Comparison of ENCODE assay signal across 10 cellular contexts in the genomic region with DNA sequence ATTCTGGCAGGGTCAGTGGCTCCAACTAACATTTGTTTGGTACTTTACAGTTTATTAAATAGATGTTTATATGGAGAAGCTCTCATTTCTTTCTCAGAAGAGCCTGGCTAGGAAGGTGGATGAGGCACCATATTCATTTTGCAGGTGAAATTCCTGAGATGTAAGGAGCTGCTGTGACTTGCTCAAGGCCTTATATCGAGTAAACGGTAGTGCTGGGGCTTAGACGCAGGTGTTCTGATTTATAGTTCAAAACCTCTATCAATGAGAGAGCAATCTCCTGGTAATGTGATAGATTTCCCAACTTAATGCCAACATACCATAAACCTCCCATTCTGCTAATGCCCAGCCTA. TPM values are rescaled to one million over a fixed set of nuclear protein-coding genes. Genes with fewer than 3 reads are reported as not detected.
DNase-seq lines count a peak whose midpoint lies in the region; ATAC-seq and TF ChIP-seq lines count a peak whose summit lies in the region.
"Had no signal": no experiment of that assay in that cellular context is flagged by ENCODE, and none has a peak within 500 bp of the region (broad histone marks: within the 10 kb centered on the region; RNA-seq: fewer than 3 reads in every experiment).

No MANE protein-coding gene starts in this region.

- no peaks in the 10 kb centered on the region for H3K27me3 Mint-ChIP-seq in activated T-cell treated with anti-CD3 and anti-CD28 coated beads, Interleukin-2, amount 50 U/mL, for 72 hours (ENCODE audit: low read depth)
- no peaks in the 10 kb centered on the region for H3K27me3 Mint-ChIP-seq in activated T-helper 2 cell treated with anti-CD3 and anti-CD28 coated beads, Interferon-gamma antibody, Interleukin-2, Interleukin-4, amounts not matched to agents 10 μg/mL and 5 μg/mL and 100 μg/mL, durations not matched to agents 14 hours and 24 hours and 36 hours (ENCODE audit: low read depth)
- H3K27me3 Mint-ChIP-seq in memory B cell = no peaks in the 10 kb centered on the region
- H3K27me3 Mint-ChIP-seq in nephron progenitor cell (ENCODE audit: low read depth, poor library complexity) = peaks cover 4% of the 10 kb centered on the region

- H3K9me3 Mint-ChIP-seq in activated T-cell treated with anti-CD3 and anti-CD28 coated beads, Interleukin-2, amount 50 U/mL, for 72 hours = no peaks in the 10 kb centered on the region
- no peaks in the 10 kb centered on the region for H3K9me3 Mint-ChIP-seq in activated T-helper 2 cell treated with anti-CD3 and anti-CD28 coated beads, Interferon-gamma antibody, Interleukin-2, Interleukin-4, amounts not matched to agents 10 μg/mL and 5 μg/mL and 100 μg/mL, durations not matched to agents 14 hours and 24 hours and 36 hours
- H3K9me3 Mint-ChIP-seq in memory B cell = no peaks in the 10 kb centered on the region
- no peaks in the 10 kb centered on the region for H3K9me3 Mint-ChIP-seq in nephron progenitor cell

- DNase-seq in activated T-cell treated with anti-CD3 and anti-CD28 coated beads, Interleukin-2, amount 50 U/mL, for 72 hours = no peak
- no peak for DNase-seq in activated T-cell treated with anti-CD3 and anti-CD28 coated beads for 4 hours
- no peak for DNase-seq in activated T-helper 2 cell treated with anti-CD3 and anti-CD28 coated beads, Interferon-gamma antibody, Interleukin-2, Interleukin-4, amounts not matched to agents 10 μg/mL and 5 μg/mL and 100 μg/mL, durations not matched to agents 14 hours and 24 hours and 36 hours (ENCODE audit: low spot score)
- DNase-seq in memory B cell (ENCODE audit: low spot score in 2 of 2) = no peak
- DNase-seq in testis = no peak
- DNase-seq in AG08396 (ENCODE audit: low spot score) = no peak
- no peak for DNase-seq in nephron progenitor cell
- DNase-seq: head of caudate nucleus, NCI-H524 treated with DMSO at 0.1 percent for 48 hours had no signal

- peak overlapping the region; percentile 97 for H3K27ac Mint-ChIP-seq in activated T-cell treated with anti-CD3 and anti-CD28 coated beads, Interleukin-2, amount 50 U/mL, for 72 hours
- H3K27ac Mint-ChIP-seq in activated T-helper 2 cell treated with anti-CD3 and anti-CD28 coated beads, Interferon-gamma antibody, Interleukin-2, Interleukin-4, amounts not matched to agents 10 μg/mL and 5 μg/mL and 100 μg/mL, durations not matched to agents 14 hours and 24 hours and 36 hours = peak overlapping the region; percentile 90
- H3K27ac Mint-ChIP-seq in memory B cell (peak overlapping the region; percentile 77), nephron progenitor cell (no peak overlapping the region)

- TF ChIP-seq POLR2A in testis (IDR thresholded peaks at IDR 0.05) = no peak

- peaks cover 40 to 65% of the 10 kb centered on the region in 2 donors for H3K36me3 Mint-ChIP-seq in activated T-cell treated with anti-CD3 and anti-CD28 coated beads, Interleukin-2, amount 50 U/mL, for 72 hours (ENCODE audit: insufficient read depth in 2 of 2)
- peaks cover 97% of the 10 kb centered on the region for H3K36me3 Mint-ChIP-seq in activated T-helper 2 cell treated with anti-CD3 and anti-CD28 coated beads, Interferon-gamma antibody, Interleukin-2, Interleukin-4, amounts not matched to agents 10 μg/mL and 5 μg/mL and 100 μg/mL, durations not matched to agents 14 hours and 24 hours and 36 hours (ENCODE audit: low read depth)
- H3K36me3 Mint-ChIP-seq in memory B cell (peaks cover 14% of the 10 kb centered on the region), nephron progenitor cell (ENCODE audit: low read depth) (no peaks in the 10 kb centered on the region)

- no peaks in the 10 kb centered on the region for H3K9me3 ChIP-seq in testis

- TF ChIP-seq CTCF in testis (IDR thresholded peaks at IDR 0.05) (no peak), nephron progenitor cell (IDR thresholded peaks at IDR 0.05) (no peak)

- no peak for ATAC-seq in activated T-cell treated with anti-CD3 and anti-CD28 coated beads, Interleukin-2, amount 50 U/mL, for 72 hours (replicated peaks in 1 of 2)
- ATAC-seq in memory B cell (ENCODE audit: low read depth) (no peak), GM19023 (IDR thresholded peaks at IDR 0.05; ENCODE audit: unreplicated experiment) (no peak)

- intact Hi-C loops in activated T-helper 2 cell treated with anti-CD3 and anti-CD28 coated beads, Interferon-gamma antibody, Interleukin-2, Interleukin-4, amounts not matched to agents 10 μg/mL and 5 μg/mL and 100 μg/mL, durations not matched to agents 14 hours and 24 hours and 36 hours (cut with micrococcal nuclease) = loop anchor here (1.0 kb wide), 1 partner anchor 9 kb away; no protein-coding TSS in a partner anchor
- intact Hi-C loops in testis (cut with DNase I; ENCODE audit: low total_unique reads) = no loop called here

- WGBS in testis, 2 donors = 61% methylated on average over 3 of the region's 3 CpGs

- H3K4me1 ChIP-seq in testis = peaks cover 14% of the 10 kb centered on the region

- H3K4me3 ChIP-seq in testis = no peak overlapping the region

- peak overlapping the region; percentile 80 for H3K4me3 Mint-ChIP-seq in activated T-cell treated with anti-CD3 and anti-CD28 coated beads, Interleukin-2, amount 50 U/mL, for 72 hours
- H3K4me3 Mint-ChIP-seq in activated T-helper 2 cell treated with anti-CD3 and anti-CD28 coated beads, Interferon-gamma antibody, Interleukin-2, Interleukin-4, amounts not matched to agents 10 μg/mL and 5 μg/mL and 100 μg/mL, durations not matched to agents 14 hours and 24 hours and 36 hours (ENCODE audit: low read depth) = peak overlapping the region; percentile 78
- H3K4me3 Mint-ChIP-seq in memory B cell = no peak overlapping the region
- no peak overlapping the region for H3K4me3 Mint-ChIP-seq in nephron progenitor cell

- H3K27me3 ChIP-seq in testis = no peaks in the 10 kb centered on the region

- peaks cover 99% of the 10 kb centered on the region for H3K4me1 Mint-ChIP-seq in activated T-cell treated with anti-CD3 and anti-CD28 coated beads, Interleukin-2, amount 50 U/mL, for 72 hours (ENCODE audit: low read depth)
- H3K4me1 Mint-ChIP-seq in activated T-helper 2 cell treated with anti-CD3 and anti-CD28 coated beads, Interferon-gamma antibody, Interleukin-2, Interleukin-4, amounts not matched to agents 10 μg/mL and 5 μg/mL and 100 μg/mL, durations not matched to agents 14 hours and 24 hours and 36 hours (ENCODE audit: low read depth) = peaks cover 93% of the 10 kb centered on the region
- peaks cover 46% of the 10 kb centered on the region for H3K4me1 Mint-ChIP-seq in memory B cell
- H3K4me1 Mint-ChIP-seq in nephron progenitor cell = peaks cover 62% of the 10 kb centered on the region

- H3K27ac ChIP-seq in testis = peak overlapping the region; percentile 16 to 66

- no peaks in the 10 kb centered on the region for H3K36me3 ChIP-seq in testis (ENCODE audit: low read depth, missing control alignments)

RNA-seq across cellular contexts. Expression of gene DAD1, which starts 42.3 kb away (rescaled TPM):
- total RNA-seq in activated T-cell treated with anti-CD3 and anti-CD28 coated beads, Interleukin-2, amount 50 U/mL, for 72 hours = 100 to 1,000 TPM; 165 to 188 TPM
- 246 and 256 TPM in 2 replicates for total RNA-seq in activated T-helper 2 cell treated with anti-CD3 and anti-CD28 coated beads, Interferon-gamma antibody, Interleukin-2, Interleukin-4, amounts not matched to agents 10 μg/mL and 5 μg/mL and 100 μg/mL, durations not matched to agents 14 hours and 24 hours and 36 hours
- total RNA-seq in testis = 100 to 1,000 TPM; 209 to 235 TPM
- 350 TPM for polyA plus RNA-seq in testis (ENCODE audit: insufficient read depth, low read depth, low replicate concordance)

RNA-seq across cellular contexts. Expression of gene ABHD4, which starts 51.4 kb away (rescaled TPM):
- total RNA-seq in activated T-cell treated with anti-CD3 and anti-CD28 coated beads, Interleukin-2, amount 50 U/mL, for 72 hours = 10 to 100 TPM; 18.8 to 21.9 TPM
- 9.2 and 10.8 TPM in 2 replicates for total RNA-seq in activated T-helper 2 cell treated with anti-CD3 and anti-CD28 coated beads, Interferon-gamma antibody, Interleukin-2, Interleukin-4, amounts not matched to agents 10 μg/mL and 5 μg/mL and 100 μg/mL, durations not matched to agents 14 hours and 24 hours and 36 hours
- 100 to 1,000 TPM; 122 to 158 TPM for total RNA-seq in testis
- polyA plus RNA-seq in testis (ENCODE audit: insufficient read depth, low read depth, low replicate concordance) = 111 TPM

Comparison
In these comparisons a context has a peak if more than half of its experiments do, and no peak if none do; other contexts are left out.
1. H3K4me3 Mint-ChIP-seq: peak in activated T-cell treated with anti-CD3 and anti-CD28 coated beads, Interleukin-2, amount 50 U/mL, for 72 hours (2 of 2) and activated T-helper 2 cell treated with anti-CD3 and anti-CD28 coated beads, Interferon-gamma antibody, Interleukin-2, Interleukin-4, amounts not matched to agents 10 μg/mL and 5 μg/mL and 100 μg/mL, durations not matched to agents 14 hours and 24 hours and 36 hours (single experiment); none in memory B cell (single experiment) and nephron progenitor cell (single experiment).
2. RNA of gene ABHD4, which starts 51.4 kb away (total RNA-seq): 122 to 158 TPM in testis; 18.8 to 21.9 TPM in activated T-cell treated with anti-CD3 and anti-CD28 coated beads, Interleukin-2, amount 50 U/mL, for 72 hours and 9.2 to 10.8 TPM in activated T-helper 2 cell treated with anti-CD3 and anti-CD28 coated beads, Interferon-gamma antibody, Interleukin-2, Interleukin-4, amounts not matched to agents 10 μg/mL and 5 μg/mL and 100 μg/mL, durations not matched to agents 14 hours and 24 hours and 36 hours; every median in the first group is over 4 times any median in the second.